ENCODE assay signal across 3 cellular contexts in genomic region chr11:132070907-132071306, GRCh38.
TF ChIP-seq lines count a peak whose summit lies in the region.
"Not testable (repeated sequence)": the region's sequence is repeated elsewhere in the genome, so short reads cannot be mapped to it uniquely, and the experiment has no call there.

No MANE protein-coding gene starts in this region.

TF ChIP-seq in HEK293, 187 proteins besides CTCF, POLR2A, EP300 and RAD21:
- TF ChIP-seq ZBTB21 (tag by site-specific recombination; IDR thresholded peaks at IDR 0.05), result 0 out of 2 replicates have a peak, but pooled peaks have one; percentile 22

TF ChIP-seq in GM12878, 131 proteins besides CTCF, POLR2A, EP300 and RAD21:
- TF ChIP-seq CREB1 (IDR thresholded peaks at IDR 0.05; ENCODE audit: low read depth), result 0 out of 2 replicates have a peak, but pooled peaks have one; percentile 34

TF ChIP-seq in HepG2, 621 proteins besides CTCF, POLR2A, EP300 and RAD21:
- TF ChIP-seq CREB1 (IDR thresholded peaks at IDR 0.05), result peak; percentile 71; the same call in 1 of the 2 replicates
- TF ChIP-seq CREB1 (CRISPR knock-in tag; IDR thresholded peaks at IDR 0.05), result not testable (repeated sequence)
